ENCODE assay signal across 8 cellular contexts in the genomic region with DNA sequence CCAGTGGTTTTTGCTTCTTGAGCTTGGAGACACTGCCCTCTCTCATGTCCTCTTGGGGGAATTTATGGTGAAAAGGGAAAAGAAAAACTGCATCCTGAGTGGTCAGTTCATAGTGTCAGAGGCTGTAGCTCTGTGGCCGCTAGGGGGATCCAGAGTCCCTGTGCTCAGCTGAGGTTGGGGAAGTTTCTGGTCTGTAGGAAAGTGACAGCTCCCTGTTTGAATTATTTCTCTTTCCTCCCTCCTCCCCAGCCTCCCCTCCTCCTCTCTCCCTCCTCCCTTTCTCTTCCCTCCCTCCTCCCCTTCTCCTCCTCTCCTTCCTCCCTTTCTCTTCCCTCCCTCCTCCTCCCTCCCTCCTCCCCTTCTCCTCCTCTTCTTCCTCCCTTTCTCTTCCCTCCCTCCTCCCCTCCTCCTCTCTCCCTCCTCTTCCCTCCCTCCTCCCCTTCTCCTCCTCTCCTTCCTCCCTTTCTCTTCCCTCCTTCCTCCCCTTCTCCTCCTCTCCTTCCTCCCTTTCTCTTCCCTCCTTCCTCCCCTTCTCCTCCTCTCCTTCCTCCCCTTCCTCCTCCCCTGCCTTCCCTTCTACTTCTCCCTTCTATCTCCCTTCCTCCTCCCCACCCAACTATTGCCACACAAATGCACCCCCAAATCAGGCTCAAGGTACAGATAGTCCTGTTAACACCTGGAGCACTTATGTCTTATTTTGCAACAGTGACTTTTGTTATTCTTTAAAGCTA.
DNase-seq lines count a peak whose midpoint lies in the region; ATAC-seq and TF ChIP-seq lines count a peak whose summit lies in the region.

No MANE protein-coding gene starts in this region.

- peak; percentile 99 for TF ChIP-seq CTCF in AG10803 (conservative IDR thresholded peaks at IDR 0.05; ENCODE audit: low read length)
- TF ChIP-seq CTCF in fibroblast of the aortic adventitia (IDR thresholded peaks at IDR 0.05; ENCODE audit: insufficient read depth, low read length) = peak; percentile 99
- TF ChIP-seq CTCF in neural crest cell (conservative IDR thresholded peaks at IDR 0.05) = peak; percentile 87
- TF ChIP-seq CTCF in vagina (IDR thresholded peaks at IDR 0.05) = peak; percentile 13 to 48 (median 34)

- no peak overlapping the region for H3K27ac Mint-ChIP-seq in activated CD4-positive, alpha-beta memory T cell treated with anti-CD3 and anti-CD28 coated beads, Interleukin-2, amount 10 ng/mL, durations not matched to agents 7 days and 5 days
- H3K27ac Mint-ChIP-seq in neural crest cell (ENCODE audit: unreplicated experiment) = peak overlapping the region; percentile 21

- ATAC-seq in GM18508 (IDR thresholded peaks at IDR 0.05; ENCODE audit: insufficient read depth, unreplicated experiment) (peak; percentile 63), HG03442 (IDR thresholded peaks at IDR 0.05; ENCODE audit: unreplicated experiment) (peak; percentile 49)

- H3K27me3 ChIP-seq in vagina = no peaks in the 10 kb centered on the region

- no peaks in the 10 kb centered on the region for H3K9me3 Mint-ChIP-seq in activated CD4-positive, alpha-beta memory T cell treated with anti-CD3 and anti-CD28 coated beads, Interleukin-2, amount 10 ng/mL, durations not matched to agents 7 days and 5 days
- H3K9me3 Mint-ChIP-seq in neural crest cell = peaks cover 4% of the 10 kb centered on the region

- H3K4me1 Mint-ChIP-seq in activated CD4-positive, alpha-beta memory T cell treated with anti-CD3 and anti-CD28 coated beads, Interleukin-2, amount 10 ng/mL, durations not matched to agents 7 days and 5 days = no peaks in the 10 kb centered on the region
- peaks cover 22% of the 10 kb centered on the region for H3K4me1 Mint-ChIP-seq in neural crest cell

- no peaks in the 10 kb centered on the region for H3K4me1 ChIP-seq in vagina

- peaks cover 5% of the 10 kb centered on the region for H3K27me3 Mint-ChIP-seq in activated CD4-positive, alpha-beta memory T cell treated with anti-CD3 and anti-CD28 coated beads, Interleukin-2, amount 10 ng/mL, durations not matched to agents 7 days and 5 days
- peaks cover 69% of the 10 kb centered on the region for H3K27me3 Mint-ChIP-seq in neural crest cell (ENCODE audit: low read depth)

- no peak overlapping the region for H3K27ac ChIP-seq in vagina

- TF ChIP-seq POLR2A in vagina (IDR thresholded peaks at IDR 0.05) = no peak

- POLR2A ChIA-PET in activated CD4-positive, alpha-beta memory T cell treated with anti-CD3 and anti-CD28 coated beads, Interleukin-2, amount 10 ng/mL, durations not matched to agents 7 days and 5 days (lab: Charles Lee) = no interaction called here

- H3K9me3 ChIP-seq in vagina = no peaks in the 10 kb centered on the region

- intact Hi-C loops in vagina (cut with DNase I) = no loop called here

- CTCF ChIA-PET in activated CD4-positive, alpha-beta memory T cell treated with anti-CD3 and anti-CD28 coated beads, Interleukin-2, amount 10 ng/mL, durations not matched to agents 7 days and 5 days (lab: Charles Lee) = interaction anchor here (0.9 to 1.9 kb wide), 8 partner anchors 10 to 418 kb away, joined by 3 to 10 read pairs (median 4); no protein-coding TSS in a partner anchor

- H3K4me3 ChIP-seq in AG10803 (ENCODE audit: low read length) = no peak overlapping the region
- H3K4me3 ChIP-seq in fibroblast of the aortic adventitia (ENCODE audit: low read depth, low read length) = no peak overlapping the region
- H3K4me3 ChIP-seq in vagina = no peak overlapping the region

- peak; percentile 72 for DNase-seq in AG10803 (ENCODE audit: low read depth)
- DNase-seq in NCI-H524 treated with DMSO at 0.1 percent for 48 hours (lab: John Stamatoyannopoulos, UW) = peak; percentile 8
- DNase-seq in activated CD4-positive, alpha-beta memory T cell treated with anti-CD3 and anti-CD28 coated beads, Interleukin-2, amount 10 ng/mL, durations not matched to agents 7 days and 5 days = peak; percentile 36
- DNase-seq in fibroblast of the aortic adventitia (ENCODE audit: low read depth) = peak; percentile 77
- peak; percentile 79 for DNase-seq in neural crest cell (ENCODE audit: low read depth, low spot score)
- DNase-seq in vagina (ENCODE audit: extremely low spot score in 2 of 2) = no peak

- H3K36me3 Mint-ChIP-seq in activated CD4-positive, alpha-beta memory T cell treated with anti-CD3 and anti-CD28 coated beads, Interleukin-2, amount 10 ng/mL, durations not matched to agents 7 days and 5 days (ENCODE audit: low read depth) = no peaks in the 10 kb centered on the region
- no peaks in the 10 kb centered on the region for H3K36me3 Mint-ChIP-seq in neural crest cell (ENCODE audit: low read depth)

- no peaks in the 10 kb centered on the region for H3K36me3 ChIP-seq in vagina

- H3K4me3 Mint-ChIP-seq in activated CD4-positive, alpha-beta memory T cell treated with anti-CD3 and anti-CD28 coated beads, Interleukin-2, amount 10 ng/mL, durations not matched to agents 7 days and 5 days = no peak overlapping the region
- no peak overlapping the region for H3K4me3 Mint-ChIP-seq in neural crest cell

Comparison
In these comparisons a context has a peak if more than half of its experiments do, and no peak if none do; other contexts are left out.
1. DNase-seq: peak in AG10803 (single experiment), NCI-H524 treated with DMSO at 0.1 percent for 48 hours (single experiment), activated CD4-positive, alpha-beta memory T cell treated with anti-CD3 and anti-CD28 coated beads, Interleukin-2, amount 10 ng/mL, durations not matched to agents 7 days and 5 days (single experiment), fibroblast of the aortic adventitia (single experiment) and neural crest cell (single experiment); none in vagina (0 of 2).
2. CTCF ChIP-seq: peak in every context shown above with its lines; median percentile 99 in AG10803; 99 in fibroblast of the aortic adventitia; 87 in neural crest cell; 34 in vagina.